Comparison of ENCODE assay signal across 26 cellular contexts in the genomic region with DNA sequence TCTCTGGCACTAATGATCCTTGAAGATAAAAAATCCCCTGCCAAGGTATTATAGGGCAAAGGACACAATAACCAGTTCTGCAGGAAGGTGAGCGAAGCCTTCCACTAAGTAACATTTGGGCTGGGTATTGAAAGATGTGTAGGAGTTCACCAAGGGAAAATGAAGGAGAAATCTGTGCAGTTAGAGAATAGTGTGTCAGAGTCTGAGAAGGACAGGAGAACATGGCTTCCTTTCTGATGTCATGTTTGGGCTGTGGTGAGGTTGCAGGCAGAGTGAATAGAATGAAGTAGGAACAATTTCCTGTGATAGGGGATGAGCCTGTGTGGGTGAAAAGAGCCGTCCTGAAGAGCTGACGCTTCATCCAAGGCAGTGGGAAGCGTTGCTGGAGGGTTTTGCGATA. TPM values are rescaled to one million over a fixed set of nuclear protein-coding genes. Genes with fewer than 3 reads are reported as not detected.
DNase-seq lines count a peak whose midpoint lies in the region; ATAC-seq, FAIRE-seq and TF ChIP-seq lines count a peak whose summit lies in the region.
"Had no signal": no experiment of that assay in that cellular context is flagged by ENCODE, and none has a peak within 500 bp of the region (broad histone marks: within the 10 kb centered on the region; RNA-seq: fewer than 3 reads in every experiment).

No MANE protein-coding gene starts in this region.

- TF ChIP-seq POLR2A in H54 (IDR thresholded peaks at IDR 0.05; ENCODE audit: low read depth, low read length), result no peak

- H3K4me1 Mint-ChIP-seq in HFFc6 (ENCODE audit: low read depth) (no peaks in the 10 kb centered on the region), WTC11 (no peaks in the 10 kb centered on the region)
- peaks cover 12% of the 10 kb centered on the region for H3K4me1 Mint-ChIP-seq in T-helper 1 cell treated with Interleukin-12 subunit alpha and Interleukin-12 subunit beta and Interleukin-4 antibody, amounts not matched to agents 30 μg/mL and 1 μg/mL, for 36 hours (ENCODE audit: low read depth)
- H3K4me1 Mint-ChIP-seq: brain had no signal

- TF ChIP-seq CTCF in HFFc6 (IDR thresholded peaks at IDR 0.05) (no peak), neutrophil (IDR thresholded peaks at IDR 0.05) (no peak), WTC11 (IDR thresholded peaks at IDR 0.05) (no peak)

- H3K9me3 ChIP-seq in BLaER1 treated with 17β-estradiol and CSF1 and Interleukin-3, amounts not matched to agents 10 nM and 100 nM (replicated peaks in 1 of 11), result peaks cover 0 to 26% (median 0%) of the 10 kb centered on the region in 11 experiments; a peak in 7 of 22 replicates
- no peaks in the 10 kb centered on the region for H3K9me3 ChIP-seq in neutrophil
- H3K9me3 ChIP-seq: adrenal gland, heart left ventricle had no signal

- POLR2A ChIA-PET in WTC11 (lab: Charles Lee), result no interaction called here

- no peak overlapping the region for H3K9ac ChIP-seq in BLaER1 treated with 17β-estradiol and CSF1 and Interleukin-3, amounts not matched to agents 10 nM and 100 nM

- DNase-seq in HFFc6 (no peak), H54 (ENCODE audit: insufficient read length, low spot score) (no peak), WTC11 (ENCODE audit: low spot score) (no peak)
- DNase-seq: activated T-cell treated with anti-CD3 and anti-CD28 coated beads, Interleukin-2, amount 50 U/mL, for 24 hours; adrenal gland; effector CD8-positive, alpha-beta T cell; erythroblast; foreskin fibroblast; heart left ventricle; kidney glomerular epithelial cell; NCI-H1105 treated with DMSO at 0.1 percent for 48 hours; NCI-H2029 treated with DMSO at 0.1 percent for 48 hours; NCI-H345; NCI-H774; nucleus accumbens; Right ventricle myocardium superior; SW 1271 had no signal

- H3K4me1 ChIP-seq in BLaER1 treated with 17β-estradiol and CSF1 and Interleukin-3, amounts not matched to agents 10 nM and 100 nM, result peaks cover 38 to 49% (median 43%) of the 10 kb centered on the region in 10 experiments
- H3K4me1 ChIP-seq in neutrophil (ENCODE audit: control insufficient read depth in 1 of 2, insufficient read depth in 1 of 2, low read depth in 1 of 2, low read length in 1 of 2), result peaks cover 29 to 52% of the 10 kb centered on the region in 2 experiments

- H3K27me3 ChIP-seq in BLaER1 treated with 17β-estradiol and CSF1 and Interleukin-3, amounts not matched to agents 10 nM and 100 nM, result no peaks in the 10 kb centered on the region
- no peaks in the 10 kb centered on the region for H3K27me3 ChIP-seq in neutrophil
- H3K27me3 ChIP-seq: adrenal gland, heart left ventricle had no signal

- H3K27ac ChIP-seq in BLaER1 treated with 17β-estradiol and CSF1 and Interleukin-3, amounts not matched to agents 10 nM and 100 nM, result no peak overlapping the region
- H3K27ac ChIP-seq in neutrophil, result peak overlapping the region; percentile 74
- H3K27ac ChIP-seq: adrenal gland had no signal

- H3K27me3 Mint-ChIP-seq in HFFc6 (ENCODE audit: insufficient read depth), result peaks cover 30% of the 10 kb centered on the region
- H3K27me3 Mint-ChIP-seq in T-helper 1 cell treated with Interleukin-12 subunit alpha and Interleukin-12 subunit beta and Interleukin-4 antibody, amounts not matched to agents 30 μg/mL and 1 μg/mL, for 36 hours (ENCODE audit: low read depth), result peaks cover 9% of the 10 kb centered on the region
- peaks cover 2% of the 10 kb centered on the region; the same call in 1 of the 2 replicates for H3K27me3 Mint-ChIP-seq in WTC11 (ENCODE audit: low read depth)
- H3K27me3 Mint-ChIP-seq: activated T-cell treated with anti-CD3 and anti-CD28 coated beads, Interleukin-2, amount 50 U/mL, for 24 hours had no signal

- no peak overlapping the region for H3K27ac Mint-ChIP-seq in HFFc6
- H3K27ac Mint-ChIP-seq in T-helper 1 cell treated with Interleukin-12 subunit alpha and Interleukin-12 subunit beta and Interleukin-4 antibody, amounts not matched to agents 30 μg/mL and 1 μg/mL, for 36 hours, result peak overlapping the region; percentile 1
- H3K27ac Mint-ChIP-seq in WTC11, result no peak overlapping the region
- H3K27ac Mint-ChIP-seq: activated T-cell treated with anti-CD3 and anti-CD28 coated beads, Interleukin-2, amount 50 U/mL, for 24 hours; brain had no signal

- no peak overlapping the region for H3K4me3 ChIP-seq in BLaER1 treated with 17β-estradiol and CSF1 and Interleukin-3, amounts not matched to agents 10 nM and 100 nM
- H3K4me3 ChIP-seq in neutrophil (ENCODE audit: low read depth in 1 of 2, low read length in 1 of 2), result no peak overlapping the region
- H3K4me3 ChIP-seq: adrenal gland, heart left ventricle, lung had no signal

- peak overlapping the region; percentile 5; the same call in 1 of the 2 replicates for H3K4me3 Mint-ChIP-seq in HFFc6
- H3K4me3 Mint-ChIP-seq in T-helper 1 cell treated with Interleukin-12 subunit alpha and Interleukin-12 subunit beta and Interleukin-4 antibody, amounts not matched to agents 30 μg/mL and 1 μg/mL, for 36 hours, result no peak overlapping the region
- H3K4me3 Mint-ChIP-seq in WTC11, result no peak overlapping the region
- H3K4me3 Mint-ChIP-seq: activated T-cell treated with anti-CD3 and anti-CD28 coated beads, Interleukin-2, amount 50 U/mL, for 24 hours; brain; CD14-positive monocyte had no signal

- no peak for ATAC-seq in WTC11
- no peak for ATAC-seq in GM19463 (IDR thresholded peaks at IDR 0.05; ENCODE audit: unreplicated experiment)
- ATAC-seq: heart left ventricle had no signal

- CTCF ChIA-PET in WTC11 (lab: Charles Lee), result interaction anchor here (2.1 kb wide), 1 partner anchor 66 kb away, joined by 5 read pairs; no protein-coding TSS in a partner anchor

- H3K36me3 Mint-ChIP-seq in HFFc6 (ENCODE audit: low read depth), result no peaks in the 10 kb centered on the region
- no peaks in the 10 kb centered on the region for H3K36me3 Mint-ChIP-seq in T-helper 1 cell treated with Interleukin-12 subunit alpha and Interleukin-12 subunit beta and Interleukin-4 antibody, amounts not matched to agents 30 μg/mL and 1 μg/mL, for 36 hours (ENCODE audit: low read depth)
- no peaks in the 10 kb centered on the region for H3K36me3 Mint-ChIP-seq in WTC11
- H3K36me3 Mint-ChIP-seq: brain, CD14-positive monocyte had no signal

- H4K20me1 ChIP-seq in BLaER1 treated with 17β-estradiol and CSF1 and Interleukin-3, amounts not matched to agents 10 nM and 100 nM, result no peaks in the 10 kb centered on the region

- FAIRE-seq in H54 (lab: Jason Lieb, UNC), result no peak
- FAIRE-seq: urothelium cell line had no signal

- peak overlapping the region in 9 of 11 experiments; percentile 16 to 87 (median 43); a peak in 15 of 22 replicates for H3K4me2 ChIP-seq in BLaER1 treated with 17β-estradiol and CSF1 and Interleukin-3, amounts not matched to agents 10 nM and 100 nM

- no peaks in the 10 kb centered on the region for H3K36me3 ChIP-seq in BLaER1 treated with 17β-estradiol and CSF1 and Interleukin-3, amounts not matched to agents 10 nM and 100 nM
- no peaks in the 10 kb centered on the region for H3K36me3 ChIP-seq in neutrophil
- H3K36me3 ChIP-seq: adrenal gland, heart left ventricle had no signal

- H3K9me3 Mint-ChIP-seq in HFFc6 (no peaks in the 10 kb centered on the region), WTC11 (no peaks in the 10 kb centered on the region)
- H3K9me3 Mint-ChIP-seq in T-helper 1 cell treated with Interleukin-12 subunit alpha and Interleukin-12 subunit beta and Interleukin-4 antibody, amounts not matched to agents 30 μg/mL and 1 μg/mL, for 36 hours, result no peaks in the 10 kb centered on the region
- H3K9me3 Mint-ChIP-seq: activated T-cell treated with anti-CD3 and anti-CD28 coated beads, Interleukin-2, amount 50 U/mL, for 24 hours had no signal

TF ChIP-seq in WTC11, 78 proteins besides CTCF, POLR2A, EP300 and RAD21 (continues in another document):
- TF ChIP-seq, protein P1, sequence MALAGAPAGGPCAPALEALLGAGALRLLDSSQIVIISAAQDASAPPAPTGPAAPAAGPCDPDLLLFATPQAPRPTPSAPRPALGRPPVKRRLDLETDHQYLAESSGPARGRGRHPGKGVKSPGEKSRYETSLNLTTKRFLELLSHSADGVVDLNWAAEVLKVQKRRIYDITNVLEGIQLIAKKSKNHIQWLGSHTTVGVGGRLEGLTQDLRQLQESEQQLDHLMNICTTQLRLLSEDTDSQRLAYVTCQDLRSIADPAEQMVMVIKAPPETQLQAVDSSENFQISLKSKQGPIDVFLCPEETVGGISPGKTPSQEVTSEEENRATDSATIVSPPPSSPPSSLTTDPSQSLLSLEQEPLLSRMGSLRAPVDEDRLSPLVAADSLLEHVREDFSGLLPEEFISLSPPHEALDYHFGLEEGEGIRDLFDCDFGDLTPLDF (CRISPR knock-in tag; IDR thresholded peaks at IDR 0.05), result no peak
- TF ChIP-seq SOX15 (CRISPR knock-in tag; IDR thresholded peaks at IDR 0.05), result no peak
- TF ChIP-seq, protein P2, sequence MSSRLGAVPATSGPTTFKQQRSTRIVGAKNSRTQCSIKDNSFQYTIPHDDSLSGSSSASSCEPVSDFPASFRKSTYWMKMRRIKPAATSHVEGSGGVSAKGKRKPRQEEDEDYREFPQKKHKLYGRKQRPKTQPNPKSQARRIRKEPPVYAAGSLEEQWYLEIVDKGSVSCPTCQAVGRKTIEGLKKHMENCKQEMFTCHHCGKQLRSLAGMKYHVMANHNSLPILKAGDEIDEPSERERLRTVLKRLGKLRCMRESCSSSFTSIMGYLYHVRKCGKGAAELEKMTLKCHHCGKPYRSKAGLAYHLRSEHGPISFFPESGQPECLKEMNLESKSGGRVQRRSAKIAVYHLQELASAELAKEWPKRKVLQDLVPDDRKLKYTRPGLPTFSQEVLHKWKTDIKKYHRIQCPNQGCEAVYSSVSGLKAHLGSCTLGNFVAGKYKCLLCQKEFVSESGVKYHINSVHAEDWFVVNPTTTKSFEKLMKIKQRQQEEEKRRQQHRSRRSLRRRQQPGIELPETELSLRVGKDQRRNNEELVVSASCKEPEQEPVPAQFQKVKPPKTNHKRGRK (CRISPR knock-in tag; IDR thresholded peaks at IDR 0.05; ENCODE audit: borderline replicate concordance), result no peak

RNA-seq across cellular contexts. Expression of a gene that starts 24.1 kb away (rescaled TPM):
- total RNA-seq in HFFc6 (2021; fragmentation: NEBNext Ultra II Directional; extraction: Animal tissue kit (Norgen Biotek cat#: 25700)), result under 1 TPM in 5 of 6 experiments, not detected in 1; 0.11 to 0.24 (median 0.13) TPM
- 0.21 to 0.27 TPM (median 0.26 TPM) in 3 replicates for total RNA-seq in WTC11 (2021)
- total RNA-seq: chondrocyte had no signal

RNA-seq across cellular contexts. Expression of a gene that starts 34.4 kb away (rescaled TPM):
- total RNA-seq in HFFc6 (2021; fragmentation: NEBNext Ultra II Directional; extraction: Animal tissue kit (Norgen Biotek cat#: 25700)), result not detected
- 1.2 to 3.1 TPM (median 2.1 TPM) in 3 replicates for total RNA-seq in WTC11 (2021)
